10 cellular contexts compared by ENCODE assay signal in the genomic region with DNA sequence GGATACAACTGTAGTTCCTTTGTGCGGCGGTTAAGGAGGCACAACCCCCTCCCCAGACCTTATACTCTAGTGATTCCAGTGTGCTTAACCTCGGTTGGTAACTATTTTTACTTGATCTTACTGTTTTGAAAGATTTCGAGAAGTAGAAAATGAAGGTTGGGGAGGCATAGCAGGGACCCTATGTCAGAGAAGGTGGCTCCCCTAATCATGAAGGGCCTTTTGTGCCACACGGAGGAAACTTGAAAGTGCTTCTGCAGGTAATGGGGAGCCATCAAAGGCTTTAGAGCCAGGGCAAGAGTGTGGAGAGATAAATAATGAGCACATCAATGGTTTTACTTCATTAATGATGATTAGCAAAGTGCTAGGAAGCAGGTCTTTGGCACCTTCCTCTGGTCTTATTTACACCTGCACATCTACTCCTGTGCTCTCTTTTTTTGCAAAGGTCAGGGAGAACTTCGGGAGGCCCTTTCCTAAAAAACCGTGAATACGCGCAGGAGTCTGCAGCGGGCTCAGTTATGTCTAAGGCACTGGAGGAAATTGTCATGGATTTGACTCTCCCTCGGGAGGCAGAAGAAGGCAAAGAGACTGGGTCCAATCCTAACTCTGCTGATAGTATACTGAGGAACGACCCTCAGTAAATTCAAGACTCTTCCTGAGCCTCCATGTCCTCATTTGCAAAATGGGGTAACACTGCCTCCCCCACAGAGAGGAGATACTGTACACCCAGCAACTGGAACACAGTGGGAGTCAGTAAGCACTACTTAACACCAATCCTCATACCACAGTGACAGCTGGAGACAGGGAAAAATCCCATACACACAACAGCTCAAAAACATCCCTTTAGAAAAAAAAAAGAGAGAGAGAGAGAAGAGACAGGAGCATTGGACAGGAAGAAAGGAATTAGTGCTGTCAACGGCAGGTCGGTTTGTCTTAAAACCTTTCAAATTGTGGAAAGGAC.
"Had no signal": no experiment of that assay in that cellular context is flagged by ENCODE, and none has a peak within 500 bp of the region (broad histone marks: within the 10 kb centered on the region; RNA-seq: fewer than 3 reads in every experiment).

No MANE protein-coding gene starts in this region.

- DNase-seq: activated CD4-positive, alpha-beta T cell treated with anti-CD3 and anti-CD28 coated beads for 36 hours; activated CD8-positive, alpha-beta memory T cell treated with anti-CD3 and anti-CD28 coated beads, Interleukin-2, amount 50 U/mL, for 48 hours; activated CD8-positive, alpha-beta T cell treated with anti-CD3 and anti-CD28 coated beads, Interleukin-2, amount 10 ng/mL, durations not matched to agents 7 days and 5 days; activated naive CD4-positive, alpha-beta T cell; effector memory CD4-positive, alpha-beta T cell; naive thymus-derived CD8-positive, alpha-beta T cell; T1000 had no signal

- H3K4me3 ChIP-seq: lower lobe of right lung, tibial artery had no signal

- H3K9me3 ChIP-seq: lower lobe of right lung, tibial artery had no signal

- H3K36me3 ChIP-seq: lower lobe of right lung, tibial artery had no signal

- H3K4me1 ChIP-seq: tibial artery had no signal

- H3K27ac ChIP-seq: lower lobe of right lung, tibial artery, VCaP had no signal

- H3K27me3 ChIP-seq: tibial artery had no signal

- ATAC-seq: activated CD4-positive, alpha-beta T cell treated with anti-CD3 and anti-CD28 coated beads for 36 hours; activated CD8-positive, alpha-beta T cell treated with anti-CD3 and anti-CD28 coated beads, Interleukin-2, amount 10 ng/mL, durations not matched to agents 7 days and 5 days; naive thymus-derived CD8-positive, alpha-beta T cell had no signal
